In the genomic region with DNA sequence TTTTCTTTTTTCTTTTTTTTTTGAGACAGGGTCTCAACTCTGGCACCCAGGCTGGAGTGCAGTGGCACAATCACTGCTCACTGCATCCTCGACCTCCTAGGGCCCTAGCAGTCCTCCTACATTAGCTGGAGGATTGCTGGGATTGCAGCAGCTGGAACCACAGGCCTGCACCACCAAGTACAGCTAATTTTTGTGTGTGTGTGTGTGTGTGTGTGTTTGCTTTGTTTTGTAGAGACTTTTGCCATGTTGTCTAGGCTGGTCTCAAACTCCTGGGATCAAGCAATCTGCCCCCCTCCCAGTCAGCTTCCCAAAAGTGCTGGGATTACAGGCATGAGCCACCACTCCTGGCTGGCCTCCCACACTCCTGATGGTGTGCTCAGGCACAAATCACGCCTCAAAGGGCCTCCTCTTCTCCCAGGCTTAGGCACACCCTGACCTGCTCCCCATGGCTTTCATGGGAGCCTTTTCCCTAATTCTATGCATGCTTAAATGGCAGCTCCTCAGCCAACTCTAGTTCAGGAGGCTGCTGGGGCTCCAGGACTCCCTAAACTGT, we compare ENCODE assay signal across 1 cellular context.
TF ChIP-seq lines count a peak whose summit lies in the region.

No MANE protein-coding gene starts in this region.

TF ChIP-seq in HCT116, 20 proteins besides CTCF, POLR2A, EP300 and RAD21 (continued from another document):
- TF ChIP-seq, protein P1, sequence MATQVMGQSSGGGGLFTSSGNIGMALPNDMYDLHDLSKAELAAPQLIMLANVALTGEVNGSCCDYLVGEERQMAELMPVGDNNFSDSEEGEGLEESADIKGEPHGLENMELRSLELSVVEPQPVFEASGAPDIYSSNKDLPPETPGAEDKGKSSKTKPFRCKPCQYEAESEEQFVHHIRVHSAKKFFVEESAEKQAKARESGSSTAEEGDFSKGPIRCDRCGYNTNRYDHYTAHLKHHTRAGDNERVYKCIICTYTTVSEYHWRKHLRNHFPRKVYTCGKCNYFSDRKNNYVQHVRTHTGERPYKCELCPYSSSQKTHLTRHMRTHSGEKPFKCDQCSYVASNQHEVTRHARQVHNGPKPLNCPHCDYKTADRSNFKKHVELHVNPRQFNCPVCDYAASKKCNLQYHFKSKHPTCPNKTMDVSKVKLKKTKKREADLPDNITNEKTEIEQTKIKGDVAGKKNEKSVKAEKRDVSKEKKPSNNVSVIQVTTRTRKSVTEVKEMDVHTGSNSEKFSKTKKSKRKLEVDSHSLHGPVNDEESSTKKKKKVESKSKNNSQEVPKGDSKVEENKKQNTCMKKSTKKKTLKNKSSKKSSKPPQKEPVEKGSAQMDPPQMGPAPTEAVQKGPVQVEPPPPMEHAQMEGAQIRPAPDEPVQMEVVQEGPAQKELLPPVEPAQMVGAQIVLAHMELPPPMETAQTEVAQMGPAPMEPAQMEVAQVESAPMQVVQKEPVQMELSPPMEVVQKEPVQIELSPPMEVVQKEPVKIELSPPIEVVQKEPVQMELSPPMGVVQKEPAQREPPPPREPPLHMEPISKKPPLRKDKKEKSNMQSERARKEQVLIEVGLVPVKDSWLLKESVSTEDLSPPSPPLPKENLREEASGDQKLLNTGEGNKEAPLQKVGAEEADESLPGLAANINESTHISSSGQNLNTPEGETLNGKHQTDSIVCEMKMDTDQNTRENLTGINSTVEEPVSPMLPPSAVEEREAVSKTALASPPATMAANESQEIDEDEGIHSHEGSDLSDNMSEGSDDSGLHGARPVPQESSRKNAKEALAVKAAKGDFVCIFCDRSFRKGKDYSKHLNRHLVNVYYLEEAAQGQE (IDR thresholded peaks at IDR 0.05; ENCODE audit: low read depth), result no peak
- TF ChIP-seq EGR1 (IDR thresholded peaks at IDR 0.05; ENCODE audit: low read depth) (no peak), EZH2phosphoT487 (IDR thresholded peaks at IDR 0.05; ENCODE audit: borderline replicate concordance) (no peak), ZFX (IDR thresholded peaks at IDR 0.05) (no peak), SRF (IDR thresholded peaks at IDR 0.05; ENCODE audit: low read depth) (no peak)
- TF ChIP-seq, protein P2, sequence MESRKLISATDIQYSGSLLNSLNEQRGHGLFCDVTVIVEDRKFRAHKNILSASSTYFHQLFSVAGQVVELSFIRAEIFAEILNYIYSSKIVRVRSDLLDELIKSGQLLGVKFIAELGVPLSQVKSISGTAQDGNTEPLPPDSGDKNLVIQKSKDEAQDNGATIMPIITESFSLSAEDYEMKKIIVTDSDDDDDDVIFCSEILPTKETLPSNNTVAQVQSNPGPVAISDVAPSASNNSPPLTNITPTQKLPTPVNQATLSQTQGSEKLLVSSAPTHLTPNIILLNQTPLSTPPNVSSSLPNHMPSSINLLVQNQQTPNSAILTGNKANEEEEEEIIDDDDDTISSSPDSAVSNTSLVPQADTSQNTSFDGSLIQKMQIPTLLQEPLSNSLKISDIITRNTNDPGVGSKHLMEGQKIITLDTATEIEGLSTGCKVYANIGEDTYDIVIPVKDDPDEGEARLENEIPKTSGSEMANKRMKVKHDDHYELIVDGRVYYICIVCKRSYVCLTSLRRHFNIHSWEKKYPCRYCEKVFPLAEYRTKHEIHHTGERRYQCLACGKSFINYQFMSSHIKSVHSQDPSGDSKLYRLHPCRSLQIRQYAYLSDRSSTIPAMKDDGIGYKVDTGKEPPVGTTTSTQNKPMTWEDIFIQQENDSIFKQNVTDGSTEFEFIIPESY (IDR thresholded peaks at IDR 0.05; ENCODE audit: extremely low read depth, insufficient replicate concordance, low read length), result no peak
